Comparison of ENCODE assay signal across 19 cellular contexts in genomic region chr17:60080545-60080944, GRCh38. TPM values are rescaled to one million over a fixed set of nuclear protein-coding genes. Genes with fewer than 3 reads are reported as not detected.
DNase-seq lines count a peak whose midpoint lies in the region; ATAC-seq, FAIRE-seq and TF ChIP-seq lines count a peak whose summit lies in the region.
"Had no signal": no experiment of that assay in that cellular context is flagged by ENCODE, and none has a peak within 500 bp of the region (broad histone marks: within the 10 kb centered on the region; RNA-seq: fewer than 3 reads in every experiment).

No MANE protein-coding gene starts in this region.

- no peak for TF ChIP-seq EP300 in SK-N-SH (IDR thresholded peaks at IDR 0.05; ENCODE audit: borderline replicate concordance in 1 of 2, low read depth in 1 of 2, low read length in 1 of 2)

- TF ChIP-seq POLR2A in GM12891 (IDR thresholded peaks at IDR 0.05; ENCODE audit: low read depth, low read length), result no peak

- H3K9me2 ChIP-seq in SK-N-SH, result no peaks in the 10 kb centered on the region
- no peaks in the 10 kb centered on the region for H3K9me2 ChIP-seq in PC-3 (replicated peaks; ENCODE audit: low read length)

- H3K79me2 ChIP-seq in SK-N-SH (ENCODE audit: insufficient read depth) (peaks cover 59% of the 10 kb centered on the region), PC-3 (ENCODE audit: low read length) (peaks cover 36% of the 10 kb centered on the region)

- FAIRE-seq in GM12891 (lab: Jason Lieb, UNC), result no peak
- FAIRE-seq: A204.1, G401.6, GM19239, small intestine had no signal

- ATAC-seq in SK-N-SH treated with all-trans-retinoic acid at 6 μM for 48 hours (no peak), PC-3 (no peak), HG03439 (IDR thresholded peaks at IDR 0.05; ENCODE audit: unreplicated experiment) (no peak), HG03521 (IDR thresholded peaks at IDR 0.05; ENCODE audit: unreplicated experiment) (no peak)
- ATAC-seq: body of pancreas had no signal

- H3K9ac ChIP-seq in SK-N-SH (no peak overlapping the region; the same call in 1 of the 2 replicates), PC-3 (ENCODE audit: low read length) (no peak overlapping the region)

- no peaks in the 10 kb centered on the region for H3K27me3 ChIP-seq in SK-N-SH (ENCODE audit: insufficient read depth)
- H3K27me3 ChIP-seq in PC-3 (ENCODE audit: low read length), result no peaks in the 10 kb centered on the region
- H3K27me3 ChIP-seq: body of pancreas, tibial nerve had no signal

- CTCF ChIA-PET in SK-N-SH (lab: Yijun Ruan, JAX) (interaction anchor here (0.9 to 1.5 kb wide), 6 partner anchors 10 to 167 kb away, joined by 3 to 5 read pairs (median 3); no protein-coding TSS in a partner anchor), PC-3 (lab: Charles Lee) (no interaction called here)

- H3K27ac ChIP-seq in SK-N-SH (ENCODE audit: low read depth in 2 of 2, low read length in 1 of 2) (peak overlapping the region in 1 of 2 experiments; percentile 78; a peak in 1 of 4 replicates), PC-3 (ENCODE audit: low read length) (no peak overlapping the region)
- H3K27ac ChIP-seq: body of pancreas, tibial nerve had no signal

- no TSS peak for BruUV-seq in PC-3 (replicated peaks; lab: Mats Ljungman, UMichigan)

- no peaks in the 10 kb centered on the region for H4K20me1 ChIP-seq in SK-N-SH (ENCODE audit: insufficient read depth)
- peaks cover 4% of the 10 kb centered on the region; the same call in 1 of the 2 replicates for H4K20me1 ChIP-seq in PC-3 (ENCODE audit: low read length)

- H3K4me3 ChIP-seq in SK-N-SH (ENCODE audit: low read depth in 2 of 2, low read length in 1 of 2), result no peak overlapping the region
- H3K4me3 ChIP-seq in PC-3 (ENCODE audit: low read length), result no peak overlapping the region
- no peak overlapping the region for H3K4me3 ChIP-seq in epithelial cell of esophagus (ENCODE audit: low read length)
- H3K4me3 ChIP-seq: body of pancreas, tibial nerve had no signal

- peaks cover 12% of the 10 kb centered on the region in 2 experiments for H3K4me1 ChIP-seq in SK-N-SH (ENCODE audit: control insufficient read depth in 1 of 2, insufficient read depth in 2 of 2, low read depth in 1 of 2, low read length in 1 of 2)
- H3K4me1 ChIP-seq in PC-3 (ENCODE audit: insufficient read depth, low read length), result peaks cover 46% of the 10 kb centered on the region

- intact Hi-C loops in PC-3 (cut with micrococcal nuclease), result no loop called here

- no peak overlapping the region for H2AFZ ChIP-seq in SK-N-SH (ENCODE audit: low read depth)
- no peak overlapping the region for H2AFZ ChIP-seq in PC-3 (ENCODE audit: low read length)

- TF ChIP-seq CTCF in SK-N-SH (IDR thresholded peaks at IDR 0.05) (no peak), PC-3 (conservative IDR thresholded peaks at IDR 0.05; ENCODE audit: low read depth, low read length) (no peak), epithelial cell of esophagus (IDR thresholded peaks at IDR 0.05; ENCODE audit: insufficient read depth, low read depth, low read length, missing control alignments) (no peak)

- DNase-seq in SK-N-SH, result no peak
- DNase-seq in PC-3, result peak; percentile 28
- peak; percentile 94 for DNase-seq in epithelial cell of esophagus (ENCODE audit: low read depth)
- peak; percentile 46 for DNase-seq in renal cortical epithelial cell (ENCODE audit: low read depth)
- DNase-seq in GM12891 (ENCODE audit: insufficient read length, low spot score), result no peak
- DNase-seq: activated B cell treated with CpG ODN at 0.5 μM for 24 hours, activated gamma-delta T cell treated with Interleukin-2 at 50 U/mL for 16 hours, body of pancreas, hippocampal formation, MM.1S, NCI-H2081, small intestine had no signal

- POLR2A ChIA-PET in SK-N-SH (lab: Yijun Ruan, JAX) (no interaction called here), PC-3 (lab: Charles Lee; ENCODE audit: unreplicated experiment) (no interaction called here)

- H3K9me3 ChIP-seq in SK-N-SH (no peaks in the 10 kb centered on the region), PC-3 (ENCODE audit: low read length) (no peaks in the 10 kb centered on the region)
- H3K9me3 ChIP-seq: body of pancreas, tibial nerve had no signal

- H3F3A ChIP-seq in SK-N-SH (replicated peaks; ENCODE audit: insufficient read depth) (peaks cover 44% of the 10 kb centered on the region), PC-3 (ENCODE audit: low read length, unreplicated experiment) (no peaks in the 10 kb centered on the region)

- no peak for TF ChIP-seq RAD21 in SK-N-SH (IDR thresholded peaks at IDR 0.05; ENCODE audit: low read length)

- peaks cover 7 to 11% of the 10 kb centered on the region in 2 experiments for H3K36me3 ChIP-seq in SK-N-SH (replicated peaks in 1 of 2; ENCODE audit: control insufficient read depth in 1 of 2, insufficient read depth in 2 of 2, low read length in 1 of 2)
- peaks cover 6% of the 10 kb centered on the region for H3K36me3 ChIP-seq in PC-3 (ENCODE audit: low read depth, low read length)

- H3K4me2 ChIP-seq in SK-N-SH (peak overlapping the region; percentile 95), PC-3 (ENCODE audit: low read length) (peak overlapping the region; percentile 99)

TF ChIP-seq in SK-N-SH, 30 proteins besides CTCF, POLR2A, EP300 and RAD21 (continues in another document):
- TF ChIP-seq YY1 (IDR thresholded peaks at IDR 0.05; ENCODE audit: low read depth) (no peak), RXRA (IDR thresholded peaks at IDR 0.05; ENCODE audit: borderline replicate concordance, low read depth) (no peak), GABPA (IDR thresholded peaks at IDR 0.05; ENCODE audit: low read depth) (no peak), RFX5 (IDR thresholded peaks at IDR 0.05; ENCODE audit: low read length) (no peak), PBX3 (IDR thresholded peaks at IDR 0.05) (no peak), FOXM1 (IDR thresholded peaks at IDR 0.05; ENCODE audit: low read depth) (no peak)

TF ChIP-seq in SK-N-SH treated with all-trans-retinoic acid at 6 μM for 48 hours, 23 proteins besides CTCF, POLR2A, EP300 and RAD21 (continues in another document):
- no peak for TF ChIP-seq TCF4 (CRISPR knock-in tag; IDR thresholded peaks at IDR 0.05; ENCODE audit: borderline replicate concordance)
- TF ChIP-seq ZFP3 (CRISPR knock-in tag; IDR thresholded peaks at IDR 0.05), result no peak
- TF ChIP-seq TSHZ2 (CRISPR knock-in tag; IDR thresholded peaks at IDR 0.05), result no peak

TF ChIP-seq in GM12891, 5 proteins besides CTCF, POLR2A, EP300 and RAD21:
- TF ChIP-seq SPI1 (IDR thresholded peaks at IDR 0.05; ENCODE audit: low read depth, low read length) (no peak), PAX5 (IDR thresholded peaks at IDR 0.05; ENCODE audit: insufficient read depth, low read length, severe bottlenecking) (no peak), POLR2AphosphoS5 (IDR thresholded peaks at IDR 0.05; ENCODE audit: low read depth, low read length) (no peak), POU2F2 (IDR thresholded peaks at IDR 0.05; ENCODE audit: low read depth, low read length) (no peak), TAF1 (IDR thresholded peaks at IDR 0.05; ENCODE audit: low read depth, low read length) (no peak)
TF ChIP-seq in GM12891: peak in this region for 0.

RNA-seq across cellular contexts. Expression of gene HEATR6, which starts 1.8 kb away (rescaled TPM):
- polyA plus RNA-seq in SK-N-SH (2012; rRNA removed), result 26.8 and 35.0 TPM in 2 replicates
- 13.3 and 18.4 TPM in 2 replicates for polyA plus RNA-seq in SK-N-SH (2012; cell fraction: cytosol; rRNA removed)
- polyA plus RNA-seq in SK-N-SH (2012; cell fraction: nucleus; rRNA removed), result 83.7 and 92.5 TPM in 2 replicates
- total RNA-seq in PC-3 (2014; rRNA removed), result 24.7 and 31.6 TPM in 2 replicates
- 9.4 and 34.1 TPM in 2 replicates for total RNA-seq in renal cortical epithelial cell
- polyA plus RNA-seq in GM12891 (2012; ENCODE audit: low read depth, missing spikeins), result 9.7 TPM

Comparison
In these comparisons a context has a peak if more than half of its experiments do, and no peak if none do; other contexts are left out.
1. DNase-seq: peak in PC-3 (single experiment), epithelial cell of esophagus (single experiment) and renal cortical epithelial cell (single experiment); none in SK-N-SH (single experiment) and GM12891 (single experiment).